1 cellular context compared by ENCODE assay signal in the genomic region with DNA sequence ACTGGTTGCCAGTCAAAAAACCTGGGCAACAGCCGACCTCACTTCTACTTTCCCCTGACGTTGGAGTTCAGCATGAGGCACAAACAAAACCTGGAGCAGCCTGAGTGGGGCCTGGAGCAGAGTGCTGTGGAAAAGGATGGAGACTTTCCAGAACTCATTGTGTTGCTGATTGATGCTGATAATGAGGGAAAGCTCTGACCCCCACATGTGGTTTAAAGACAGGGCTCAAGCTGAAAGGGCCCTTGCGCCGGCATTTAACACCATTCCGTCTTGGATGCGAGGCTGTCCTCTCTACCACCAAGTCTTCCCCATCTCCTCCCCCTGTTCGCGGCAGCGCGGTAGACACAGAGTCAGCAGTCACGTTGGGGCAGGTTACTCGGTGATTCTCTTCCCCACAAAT.
TF ChIP-seq lines count a peak whose summit lies in the region.

No MANE protein-coding gene starts in this region.

TF ChIP-seq in H1, 55 proteins besides CTCF, POLR2A, EP300 and RAD21:
- no peak for TF ChIP-seq SAP30 (IDR thresholded peaks at IDR 0.05; ENCODE audit: insufficient read depth, insufficient replicate concordance, low read length)
- TF ChIP-seq YY1 (IDR thresholded peaks at IDR 0.05; ENCODE audit: low read depth, low read length): no peak
- no peak for TF ChIP-seq RBBP5 (IDR thresholded peaks at IDR 0.05; ENCODE audit: borderline replicate concordance, low read depth, low read length)
- TF ChIP-seq SRF (IDR thresholded peaks at IDR 0.05; ENCODE audit: low read depth, low read length): no peak
- no peak for TF ChIP-seq RFX5 (IDR thresholded peaks at IDR 0.05; ENCODE audit: borderline replicate concordance, low read depth, low read length)
- TF ChIP-seq CEBPB (IDR thresholded peaks at IDR 0.05; ENCODE audit: low read depth, low read length): no peak
- TF ChIP-seq, protein P1, sequence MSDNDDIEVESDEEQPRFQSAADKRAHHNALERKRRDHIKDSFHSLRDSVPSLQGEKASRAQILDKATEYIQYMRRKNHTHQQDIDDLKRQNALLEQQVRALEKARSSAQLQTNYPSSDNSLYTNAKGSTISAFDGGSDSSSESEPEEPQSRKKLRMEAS (IDR thresholded peaks at IDR 0.05): no peak
- TF ChIP-seq, protein P2, sequence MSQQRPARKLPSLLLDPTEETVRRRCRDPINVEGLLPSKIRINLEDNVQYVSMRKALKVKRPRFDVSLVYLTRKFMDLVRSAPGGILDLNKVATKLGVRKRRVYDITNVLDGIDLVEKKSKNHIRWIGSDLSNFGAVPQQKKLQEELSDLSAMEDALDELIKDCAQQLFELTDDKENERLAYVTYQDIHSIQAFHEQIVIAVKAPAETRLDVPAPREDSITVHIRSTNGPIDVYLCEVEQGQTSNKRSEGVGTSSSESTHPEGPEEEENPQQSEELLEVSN (IDR thresholded peaks at IDR 0.05): no peak
- TF ChIP-seq SP4 (IDR thresholded peaks at IDR 0.05; ENCODE audit: low read length): no peak
- TF ChIP-seq POU5F1 (IDR thresholded peaks at IDR 0.05; ENCODE audit: low read depth, low read length): no peak
- no peak for TF ChIP-seq MAFK (IDR thresholded peaks at IDR 0.05; ENCODE audit: low read depth, low read length)
